1 cellular context compared by ENCODE assay signal in the genomic region with DNA sequence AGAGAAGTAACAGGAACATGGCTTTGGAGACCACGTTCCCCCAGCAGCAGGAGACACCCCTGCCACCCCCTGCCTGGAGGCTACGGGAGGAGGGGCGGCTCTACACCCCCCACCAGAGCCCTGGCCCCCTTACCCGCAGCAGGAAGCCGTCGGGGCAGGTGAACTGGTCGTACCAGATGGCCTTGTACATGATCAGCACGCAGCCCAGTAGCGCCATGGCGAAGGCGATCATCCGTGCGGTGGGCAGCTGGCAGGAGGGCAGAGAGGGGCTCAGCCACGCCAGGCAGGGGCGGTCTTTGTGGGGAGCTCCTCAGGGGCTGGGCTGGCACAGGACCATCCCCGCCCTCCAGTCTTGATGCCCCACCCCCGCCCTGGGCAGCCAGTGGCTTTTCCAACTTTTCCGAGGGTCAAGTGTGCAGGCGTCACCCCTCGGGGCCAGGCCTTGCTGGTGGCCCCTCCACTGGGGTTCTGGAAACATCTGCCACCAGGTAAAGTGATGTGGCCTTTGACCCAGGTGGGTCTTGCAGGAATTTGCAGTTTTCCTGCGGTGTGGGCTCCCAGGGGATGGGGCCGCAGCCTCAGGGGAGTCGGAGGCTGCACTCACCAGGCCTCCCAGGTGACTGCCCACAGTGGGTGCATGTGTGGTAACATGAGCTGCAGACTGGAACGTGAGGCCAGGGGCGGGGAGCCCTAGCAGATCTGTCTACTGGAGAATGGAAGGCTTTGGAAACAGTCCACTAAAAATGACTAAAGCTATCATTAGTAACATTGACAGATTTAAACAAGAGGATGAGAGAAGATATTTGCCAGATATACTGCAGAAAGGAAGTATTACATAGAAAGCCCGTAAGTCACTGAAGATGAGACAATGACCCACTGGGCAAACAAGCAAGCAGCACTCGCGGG.
TF ChIP-seq lines count a peak whose summit lies in the region.

No MANE protein-coding gene starts in this region.

TF ChIP-seq in HEK293, 187 proteins besides CTCF, POLR2A, EP300 and RAD21 (continued from another document):
- TF ChIP-seq ZNF394 (tag by site-specific recombination; IDR thresholded peaks at IDR 0.05; ENCODE audit: borderline replicate concordance) (no peak), ZNF23 (tag by site-specific recombination; IDR thresholded peaks at IDR 0.05; ENCODE audit: borderline replicate concordance) (no peak), KLF7 (tag by site-specific recombination; IDR thresholded peaks at IDR 0.05; ENCODE audit: borderline replicate concordance) (no peak), GLIS1 (tag by site-specific recombination; IDR thresholded peaks at IDR 0.05) (peak; percentile 62), ZNF239 (tag by site-specific recombination; IDR thresholded peaks at IDR 0.05) (no peak), ZNF558 (tag by site-specific recombination; IDR thresholded peaks at IDR 0.05) (no peak), GFI1B (tag by site-specific recombination; IDR thresholded peaks at IDR 0.05) (no peak), ZNF341 (tag by site-specific recombination; IDR thresholded peaks at IDR 0.05; ENCODE audit: low read depth) (no peak), ZEB2 (tag by site-specific recombination; IDR thresholded peaks at IDR 0.05) (0 out of 2 replicates have a peak, but pooled peaks have one; percentile 35), SP7 (tag by site-specific recombination; IDR thresholded peaks at IDR 0.05) (peak; percentile 76), ZNF747 (tag by site-specific recombination; IDR thresholded peaks at IDR 0.05) (no peak), ZNF626 (tag by site-specific recombination; IDR thresholded peaks at IDR 0.05) (no peak), MYNN (tag by site-specific recombination; IDR thresholded peaks at IDR 0.05; ENCODE audit: borderline replicate concordance) (no peak), KLF10 (tag by site-specific recombination; IDR thresholded peaks at IDR 0.05) (no peak), ZBTB17 (tag by site-specific recombination; IDR thresholded peaks at IDR 0.05) (no peak), PATZ1 (tag by site-specific recombination; IDR thresholded peaks at IDR 0.05) (0 out of 2 replicates have a peak, but pooled peaks have one; percentile 44), ZNF692 (tag by site-specific recombination; IDR thresholded peaks at IDR 0.05) (no peak), ZNF555 (tag by site-specific recombination; conservative IDR thresholded peaks at IDR 0.05) (no peak), HIC1 (tag by site-specific recombination; IDR thresholded peaks at IDR 0.05) (peak; percentile 28; the same call in 1 of the 2 replicates), ZNF16 (tag by site-specific recombination; IDR thresholded peaks at IDR 0.05; ENCODE audit: low read depth) (no peak), ZNF398 (tag by site-specific recombination; IDR thresholded peaks at IDR 0.05) (no peak), GLIS2 (tag by site-specific recombination; IDR thresholded peaks at IDR 0.05) (peak; percentile 50), ZSCAN4 (tag by site-specific recombination; IDR thresholded peaks at IDR 0.05) (no peak), BCL11B (tag by site-specific recombination; IDR thresholded peaks at IDR 0.05; ENCODE audit: low read depth) (no peak), YY2 (tag by site-specific recombination; IDR thresholded peaks at IDR 0.05) (no peak)
- TF ChIP-seq, protein P1, sequence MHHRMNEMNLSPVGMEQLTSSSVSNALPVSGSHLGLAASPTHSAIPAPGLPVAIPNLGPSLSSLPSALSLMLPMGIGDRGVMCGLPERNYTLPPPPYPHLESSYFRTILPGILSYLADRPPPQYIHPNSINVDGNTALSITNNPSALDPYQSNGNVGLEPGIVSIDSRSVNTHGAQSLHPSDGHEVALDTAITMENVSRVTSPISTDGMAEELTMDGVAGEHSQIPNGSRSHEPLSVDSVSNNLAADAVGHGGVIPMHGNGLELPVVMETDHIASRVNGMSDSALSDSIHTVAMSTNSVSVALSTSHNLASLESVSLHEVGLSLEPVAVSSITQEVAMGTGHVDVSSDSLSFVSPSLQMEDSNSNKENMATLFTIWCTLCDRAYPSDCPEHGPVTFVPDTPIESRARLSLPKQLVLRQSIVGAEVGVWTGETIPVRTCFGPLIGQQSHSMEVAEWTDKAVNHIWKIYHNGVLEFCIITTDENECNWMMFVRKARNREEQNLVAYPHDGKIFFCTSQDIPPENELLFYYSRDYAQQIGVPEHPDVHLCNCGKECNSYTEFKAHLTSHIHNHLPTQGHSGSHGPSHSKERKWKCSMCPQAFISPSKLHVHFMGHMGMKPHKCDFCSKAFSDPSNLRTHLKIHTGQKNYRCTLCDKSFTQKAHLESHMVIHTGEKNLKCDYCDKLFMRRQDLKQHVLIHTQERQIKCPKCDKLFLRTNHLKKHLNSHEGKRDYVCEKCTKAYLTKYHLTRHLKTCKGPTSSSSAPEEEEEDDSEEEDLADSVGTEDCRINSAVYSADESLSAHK (tag by site-specific recombination; IDR thresholded peaks at IDR 0.05): no peak
